ENCODE assay signal across 8 cellular contexts in genomic region chr1:228378453-228379164, GRCh38. TPM values are rescaled to one million over a fixed set of nuclear protein-coding genes. Genes with fewer than 3 reads are reported as not detected.
A peak's percentile ranks its signal among the peaks of the same experiment; 100 is the strongest.
DNase-seq lines count a peak whose midpoint lies in the region; ATAC-seq and TF ChIP-seq lines count a peak whose summit lies in the region.

No MANE protein-coding gene starts in this region.

- intact Hi-C loops in head of caudate nucleus (cut with DNase I) = no loop called here

- H3K27me3 ChIP-seq in HL-60 (ENCODE audit: insufficient read depth, poor library complexity, severe bottlenecking) (peaks cover 21% of the 10 kb centered on the region), osteoblast (ENCODE audit: insufficient read depth, low read length) (peaks cover 6% of the 10 kb centered on the region), tibial nerve (no peaks in the 10 kb centered on the region)

- peak; percentile 15 to 63 for TF ChIP-seq EP300 in tibial nerve (IDR thresholded peaks at IDR 0.05)

- DNase-seq in AG09309 (ENCODE audit: low read depth) (peak; percentile 7), HL-60 (ENCODE audit: low read depth in 1 of 2, low spot score in 1 of 2) (no peak), RPMI8226 (peak; percentile 87), head of caudate nucleus (peak in 41 of 42 donors; percentile 15 to 76 (median 53)), osteoblast (ENCODE audit: insufficient read length, low spot score, missing footprints) (peak; percentile 98), tibial nerve (ENCODE audit: low spot score in 2 of 2) (peak; percentile 48 to 60)
- DNase-seq in activated naive CD4-positive, alpha-beta T cell treated with anti-CD3 and anti-CD28 coated beads, Interleukin-2, amount 50 U/mL, for 72 hours (ENCODE audit: low spot score in 2 of 2) = peak in 1 of 2 donors; percentile 80

- no peaks in the 10 kb centered on the region for H3K79me2 ChIP-seq in osteoblast (ENCODE audit: insufficient read depth, low read length)

- H3K36me3 ChIP-seq in osteoblast (ENCODE audit: insufficient read depth, low read length) (no peaks in the 10 kb centered on the region), tibial nerve (no peaks in the 10 kb centered on the region)

- H3K36me3 Mint-ChIP-seq in activated naive CD4-positive, alpha-beta T cell treated with anti-CD3 and anti-CD28 coated beads, Interleukin-2, amount 50 U/mL, for 72 hours = peaks cover 0 to 5% of the 10 kb centered on the region in 2 donors

- H3K4me1 ChIP-seq in osteoblast (ENCODE audit: insufficient read depth, low read length) (peaks cover 13% of the 10 kb centered on the region), tibial nerve (peaks cover 0 to 39% (median 13%) of the 10 kb centered on the region in 4 donors)

- peak; percentile 74 to 85 for ATAC-seq in activated naive CD4-positive, alpha-beta T cell treated with anti-CD3 and anti-CD28 coated beads, Interleukin-2, amount 50 U/mL, for 72 hours
- no peak for ATAC-seq in HG03342 (IDR thresholded peaks at IDR 0.05; ENCODE audit: unreplicated experiment)

- peak overlapping the region; percentile 87 for H3K4me2 ChIP-seq in osteoblast (ENCODE audit: insufficient read depth, low read length)

- WGBS in tibial nerve, 2 donors = 1 to 3% methylated on average over 29 to 53 of the region's 70 CpGs

- TF ChIP-seq CTCF in AG09309 (IDR thresholded peaks at IDR 0.05; ENCODE audit: control insufficient read depth, insufficient read depth, low read depth, low read length, missing control alignments) (peak; percentile 54), HL-60 (IDR thresholded peaks at IDR 0.05; ENCODE audit: insufficient read depth, low read length) (peak; percentile 14), osteoblast (IDR thresholded peaks at IDR 0.05; ENCODE audit: extremely low read depth, low read depth, low read length) (peak; percentile 28), tibial nerve (IDR thresholded peaks at IDR 0.05) (peak; percentile 39 to 91 (median 69))

- H3K27ac ChIP-seq in HL-60 (replicated peaks) = no peak overlapping the region
- H3K27ac ChIP-seq in osteoblast (ENCODE audit: low read depth, low read length) = no peak overlapping the region
- H3K27ac ChIP-seq in tibial nerve = peak overlapping the region; percentile 28 to 94 (median 60)

- no peaks in the 10 kb centered on the region for H4K20me1 ChIP-seq in osteoblast (ENCODE audit: insufficient read depth, low read length)

- H3K9me3 ChIP-seq in osteoblast (ENCODE audit: low read depth, low read length) (no peaks in the 10 kb centered on the region), tibial nerve (no peaks in the 10 kb centered on the region)

- H3K4me3 ChIP-seq in AG09309 (ENCODE audit: control insufficient read depth, low read depth, low read length) (peak overlapping the region; percentile 41), HL-60 (replicated peaks; ENCODE audit: insufficient read depth, low read length) (peak overlapping the region; percentile 29), osteoblast (ENCODE audit: insufficient read depth, low read length) (peak overlapping the region; percentile 72), tibial nerve (peak overlapping the region; percentile 37 to 58 (median 54))

- TF ChIP-seq POLR2A in tibial nerve (IDR thresholded peaks at IDR 0.05) = peak in 1 of 2 donors; percentile 28

- H2AFZ ChIP-seq in osteoblast (ENCODE audit: low read length) = peak overlapping the region; percentile 82

- no peaks in the 10 kb centered on the region for H3K9me3 Mint-ChIP-seq in activated naive CD4-positive, alpha-beta T cell treated with anti-CD3 and anti-CD28 coated beads, Interleukin-2, amount 50 U/mL, for 72 hours

- H3K27ac Mint-ChIP-seq in activated naive CD4-positive, alpha-beta T cell treated with anti-CD3 and anti-CD28 coated beads, Interleukin-2, amount 50 U/mL, for 72 hours = no peak overlapping the region

RNA-seq across cellular contexts. Expression of gene TRIM11, which starts 28.0 kb away (rescaled TPM):
- 10 to 100 TPM; 43.3 to 43.6 TPM for total RNA-seq in activated naive CD4-positive, alpha-beta T cell treated with anti-CD3 and anti-CD28 coated beads, Interleukin-2, amount 50 U/mL, for 72 hours
- 22.1 and 25.7 TPM in 2 replicates for total RNA-seq in osteoblast
- 10 to 100 TPM; 19.9 to 32.8 (median 23.9) TPM for total RNA-seq in tibial nerve

RNA-seq across cellular contexts. Expression of gene TRIM17, which starts 38.1 kb away (rescaled TPM):
- total RNA-seq in activated naive CD4-positive, alpha-beta T cell treated with anti-CD3 and anti-CD28 coated beads, Interleukin-2, amount 50 U/mL, for 72 hours = 1 to 10 TPM in 1 of 2 donors, under 1 TPM in 1; 0.91 to 2.4 TPM
- total RNA-seq in osteoblast (under 0.01 TPM in 1 of 2 replicates, not detected in the other), tibial nerve (1 to 10 TPM in 2 of 4 donors, under 1 TPM in 1, not detected in 1; 0.63 to 4.2 (median 1.4) TPM)

Comparison
In these comparisons a context has a peak if more than half of its experiments do, and no peak if none do; other contexts are left out.
1. DNase-seq: peak in AG09309 (single experiment), RPMI8226 (single experiment), head of caudate nucleus (41 of 42), osteoblast (single experiment) and tibial nerve (2 of 2); none in HL-60 (0 of 2).
2. CTCF ChIP-seq: peak in every context shown above with its lines; median percentile 69 in tibial nerve; 54 in AG09309; 28 in osteoblast; 14 in HL-60.
3. H3K27ac ChIP-seq: peak in tibial nerve (4 of 4); none in HL-60 (single experiment) and osteoblast (single experiment).
4. Peak in every context shown above with its lines, with median percentiles within 50 percentile points of each other: H3K4me3 ChIP-seq.